In genomic region chr19:15551183-15552004, GRCh38 we compare ENCODE assay signal across 8 cellular contexts. TPM values are rescaled to one million over a fixed set of nuclear protein-coding genes. Genes with fewer than 3 reads are reported as not detected.
DNase-seq lines count a peak whose midpoint lies in the region; ATAC-seq lines count a peak whose summit lies in the region.

No MANE protein-coding gene starts in this region.

- H3K4ac ChIP-seq in trophoblast cell (ENCODE audit: low read depth, low read length): no peak overlapping the region

- ATAC-seq in GM19324 (IDR thresholded peaks at IDR 0.05; ENCODE audit: low FRiP score, unreplicated experiment): no peak

- no peak overlapping the region for H2BK120ac ChIP-seq in trophoblast cell (ENCODE audit: insufficient read depth, low read length, poor library complexity)

- no peak overlapping the region for H2AFZ ChIP-seq in trophoblast cell (ENCODE audit: insufficient read depth, low read length, poor library complexity)

- H3K79me1 ChIP-seq in trophoblast cell (ENCODE audit: low read length): no peaks in the 10 kb centered on the region

- H3K4me3 ChIP-seq in duodenal mucosa (ENCODE audit: low read depth in 1 of 2, low read length in 2 of 2) (peak overlapping the region; percentile 33 to 66), trophoblast cell (ENCODE audit: low read depth, low read length) (peak overlapping the region; percentile 20), urinary bladder (ENCODE audit: low read depth, low read length) (peak overlapping the region; percentile 28)

- no CpG with 5 or more reads among the region's 41 CpGs for WGBS in trophoblast cell (ENCODE audit: extremely low coverage, insufficient coverage, insufficient read length)
- 6% methylated on average over 41 of the region's 41 CpGs for WGBS in urinary bladder

- H3K36me3 ChIP-seq in duodenal mucosa (ENCODE audit: control insufficient read depth in 1 of 2, insufficient read depth in 2 of 2, low read length in 2 of 2) (no peaks in the 10 kb centered on the region), trophoblast cell (ENCODE audit: control insufficient read depth in 1 of 2, insufficient read depth in 2 of 2, low read length in 2 of 2) (no peaks in the 10 kb centered on the region), urinary bladder (ENCODE audit: insufficient read depth) (no peaks in the 10 kb centered on the region)

- H3K23ac ChIP-seq in trophoblast cell (ENCODE audit: low read length): no peak overlapping the region

- peaks cover 4 to 15% of the 10 kb centered on the region in 2 donors for H3K27me3 ChIP-seq in duodenal mucosa (ENCODE audit: control insufficient read depth in 1 of 2, insufficient read depth in 2 of 2, low read length in 2 of 2)
- H3K27me3 ChIP-seq in trophoblast cell (ENCODE audit: insufficient read depth, low read length): peaks cover 2% of the 10 kb centered on the region

- H3K9me3 ChIP-seq in duodenal mucosa (ENCODE audit: control insufficient read depth in 1 of 2, low read length in 2 of 2): no peaks in the 10 kb centered on the region
- peaks cover 30% of the 10 kb centered on the region for H3K9me3 ChIP-seq in trophoblast cell (ENCODE audit: insufficient read depth, low read depth, low read length)

- no peak overlapping the region for H3K9ac ChIP-seq in duodenal mucosa (ENCODE audit: low read depth in 1 of 2, low read length in 2 of 2)
- no peak overlapping the region for H3K9ac ChIP-seq in trophoblast cell (ENCODE audit: low read length)

- H3K4me2 ChIP-seq in trophoblast cell (ENCODE audit: low read length): no peak overlapping the region

- DNase-seq in SKM-1 treated with dmso at 0.1 percent for 144 hours (lab: John Stamatoyannopoulos, UW; ENCODE audit: unreplicated experiment) (peak; percentile 16), SKM-1 (lab: John Stamatoyannopoulos, UW; ENCODE audit: unreplicated experiment) (no peak), trophoblast cell (peak in 1 of 2 donors; percentile 1), A172 (ENCODE audit: low spot score) (no peak)
- peak; percentile 61 for DNase-seq in activated CD4-positive, alpha-beta T cell treated with anti-CD3 and anti-CD28 coated beads for 1 hour

- H4K12ac ChIP-seq in trophoblast cell (ENCODE audit: low read depth, low read length): no peak overlapping the region

- H3K4me1 ChIP-seq in duodenal mucosa (ENCODE audit: control insufficient read depth in 1 of 2, insufficient read depth in 2 of 2, low read length in 2 of 2): peaks cover 8 to 21% of the 10 kb centered on the region in 2 donors
- H3K4me1 ChIP-seq in trophoblast cell (ENCODE audit: control insufficient read depth in 1 of 2, insufficient read depth in 2 of 2, low read length in 2 of 2): peaks cover 4 to 7% of the 10 kb centered on the region in 2 experiments
- H3K4me1 ChIP-seq in urinary bladder (ENCODE audit: insufficient read depth): no peaks in the 10 kb centered on the region

- H2BK5ac ChIP-seq in trophoblast cell (ENCODE audit: low read depth, low read length, poor library complexity): no peak overlapping the region

- H2AK5ac ChIP-seq in trophoblast cell (ENCODE audit: low read length): no peak overlapping the region

- H3K27ac ChIP-seq in duodenal mucosa (ENCODE audit: low read depth, low read length) (no peak overlapping the region), trophoblast cell (ENCODE audit: low read depth, low read length) (no peak overlapping the region), urinary bladder (ENCODE audit: low read depth) (no peak overlapping the region)

- no peak overlapping the region for H4K91ac ChIP-seq in trophoblast cell (ENCODE audit: low read depth, low read length)

- H2BK12ac ChIP-seq in trophoblast cell (ENCODE audit: low read length): no peak overlapping the region

- H3K18ac ChIP-seq in trophoblast cell (ENCODE audit: low read length): no peak overlapping the region

- H3K14ac ChIP-seq in trophoblast cell (ENCODE audit: low read length): no peak overlapping the region

- no peaks in the 10 kb centered on the region for H3K79me2 ChIP-seq in trophoblast cell (ENCODE audit: control insufficient read depth, insufficient read depth, low read length, poor library complexity)

- no peak overlapping the region for H4K8ac ChIP-seq in trophoblast cell (ENCODE audit: low read depth, low read length)

RNA-seq across cellular contexts. Expression of gene CYP4F22, which starts 43.1 kb away (rescaled TPM):
- 0.51 and 0.52 TPM in 2 replicates for polyA plus RNA-seq in trophoblast cell (2013)
- 2.4 TPM for total RNA-seq in urinary bladder
- polyA plus RNA-seq in urinary bladder: 2.6 TPM
- not detected in 2 replicates for total RNA-seq in A172 (2014; rRNA removed; shearing (Covaris generic))

Comparison
In these comparisons a context has a peak if more than half of its experiments do, and no peak if none do; other contexts are left out.
1. DNase-seq: peak in SKM-1 treated with dmso at 0.1 percent for 144 hours (single experiment) and activated CD4-positive, alpha-beta T cell treated with anti-CD3 and anti-CD28 coated beads for 1 hour (single experiment); none in SKM-1 (single experiment) and A172 (single experiment).
2. Peak in every context shown above with its lines, with median percentiles within 50 percentile points of each other: H3K4me3 ChIP-seq.